ENCODE assay signal across 20 cellular contexts in genomic region chr6:142803027-142803426, GRCh38.
DNase-seq lines count a peak whose midpoint lies in the region; ATAC-seq and TF ChIP-seq lines count a peak whose summit lies in the region.
"Had no signal": no experiment of that assay in that cellular context is flagged by ENCODE, and none has a peak within 500 bp of the region (broad histone marks: within the 10 kb centered on the region; RNA-seq: fewer than 3 reads in every experiment).

No MANE protein-coding gene starts in this region.

- H3K4me2 ChIP-seq in mammary epithelial cell (ENCODE audit: insufficient read depth, low read depth, low read length) (no peak overlapping the region), mesenchymal stem cell (ENCODE audit: low read length, poor library complexity, severe bottlenecking) (no peak overlapping the region)
- H3K4me2 ChIP-seq: BLaER1 treated with 17β-estradiol and CSF1 and Interleukin-3, amounts not matched to agents 10 nM and 100 nM had no signal

- H2BK5ac ChIP-seq in mesenchymal stem cell (ENCODE audit: low read depth, low read length, poor library complexity, severe bottlenecking), result no peak overlapping the region

- dilution Hi-C loops in mammary epithelial cell (cut with HindIII; ENCODE audit: low sequenced_read_pairs), result no loop called here

- H4K8ac ChIP-seq in mesenchymal stem cell (ENCODE audit: low read length), result no peak overlapping the region

- CTCF ChIA-PET in mammary epithelial cell (lab: Charles Lee; ENCODE audit: low non-redundant PET), result no interaction called here

- H3K9me3 ChIP-seq in mammary epithelial cell (replicated peaks; ENCODE audit: insufficient read depth, low read length) (no peaks in the 10 kb centered on the region), mesenchymal stem cell (ENCODE audit: control insufficient read depth, low read length) (no peaks in the 10 kb centered on the region), body of pancreas (no peaks in the 10 kb centered on the region), ovary (no peaks in the 10 kb centered on the region)
- H3K9me3 ChIP-seq: BLaER1 treated with 17β-estradiol and CSF1 and Interleukin-3, amounts not matched to agents 10 nM and 100 nM; transverse colon had no signal

- DNase-seq in SIG-M5 treated with dmso at 0.1 percent for 504 hours (lab: John Stamatoyannopoulos, UW; ENCODE audit: unreplicated experiment) (peak; percentile 12), SIG-M5 (lab: John Stamatoyannopoulos, UW) (no peak), HL-60 (ENCODE audit: low read depth in 1 of 2, low spot score in 1 of 2) (peak in 1 of 2 experiments; percentile 16), mammary epithelial cell (no peak), mesenchymal stem cell (no peak), caudate nucleus (lab: John Stamatoyannopoulos, UW) (no peak), body of pancreas (no peak), ovary (no peak)
- DNase-seq: 8988T; activated T-cell treated with anti-CD3 and anti-CD28 coated beads, Interleukin-2, amount 50 U/mL, for 4 hours; anterior cingulate cortex; cortex of kidney; islet precursor cell; NCI-H2029 treated with DMSO at 0.1 percent for 48 hours; NCI-H510A treated with DMSO at 0.1 percent for 48 hours; OCI-M1; stimulated activated CD4-positive, alpha-beta T cell treated with anti-CD3 and anti-CD28 coated beads, Interleukin-12 subunit alpha, Interleukin-12 subunit beta, amount 100 ng/mL, for 4 hours; transverse colon had no signal

- H3K27ac ChIP-seq in HL-60 (replicated peaks) (peak overlapping the region; percentile 11; the same call in 1 of the 2 replicates), mammary epithelial cell (ENCODE audit: insufficient read depth, low read depth, low read length) (peak overlapping the region; percentile 78), mesenchymal stem cell (ENCODE audit: low read length, poor library complexity, severe bottlenecking) (no peak overlapping the region), caudate nucleus (ENCODE audit: low read depth, low read length) (no peak overlapping the region), body of pancreas (no peak overlapping the region), ovary (no peak overlapping the region)
- H3K27ac ChIP-seq: BLaER1 treated with 17β-estradiol and CSF1 and Interleukin-3, amounts not matched to agents 10 nM and 100 nM; transverse colon had no signal

- H2AK5ac ChIP-seq in mesenchymal stem cell (ENCODE audit: low read length, severe bottlenecking), result no peak overlapping the region

- peaks cover 14% of the 10 kb centered on the region for H3K79me1 ChIP-seq in mesenchymal stem cell (replicated peaks; ENCODE audit: low read length, poor library complexity, severe bottlenecking)

- H3K9ac ChIP-seq in mammary epithelial cell (ENCODE audit: insufficient read depth, low read length), result no peak overlapping the region
- H3K9ac ChIP-seq in mesenchymal stem cell (ENCODE audit: low read length), result peak overlapping the region; percentile 66
- H3K9ac ChIP-seq: BLaER1 treated with 17β-estradiol and CSF1 and Interleukin-3, amounts not matched to agents 10 nM and 100 nM had no signal

- no peak overlapping the region for H3K14ac ChIP-seq in mesenchymal stem cell (ENCODE audit: low read length in 2 of 2)

- no peak for TF ChIP-seq POLR2A in body of pancreas (IDR thresholded peaks at IDR 0.05)
- TF ChIP-seq POLR2A in ovary (IDR thresholded peaks at IDR 0.05), result no peak

- in situ Hi-C loops in mammary epithelial cell (cut with MboI; ENCODE audit: low sequenced_read_pairs in 2 of 2), result no loop called here

- no peak for TF ChIP-seq EP300 in ovary (IDR thresholded peaks at IDR 0.05)

- H2BK120ac ChIP-seq in mesenchymal stem cell (ENCODE audit: low read depth, low read length), result no peak overlapping the region

- H3K36me3 ChIP-seq in mammary epithelial cell (ENCODE audit: insufficient read depth, low read length), result no peaks in the 10 kb centered on the region
- peaks cover 0 to 6% of the 10 kb centered on the region in 2 experiments for H3K36me3 ChIP-seq in mesenchymal stem cell (ENCODE audit: control insufficient read depth in 1 of 2, insufficient read depth in 2 of 2, low read depth in 1 of 2, low read length in 2 of 2)
- no peaks in the 10 kb centered on the region for H3K36me3 ChIP-seq in body of pancreas (replicated peaks in 1 of 2; ENCODE audit: insufficient read depth in 1 of 2, low read depth in 2 of 2)
- H3K36me3 ChIP-seq in ovary, result no peaks in the 10 kb centered on the region
- H3K36me3 ChIP-seq: transverse colon had no signal

- no TSS peak for BruUV-seq in mammary epithelial cell (replicated peaks; lab: Mats Ljungman, UMichigan)

- H4K91ac ChIP-seq in mesenchymal stem cell (ENCODE audit: low read length), result no peak overlapping the region

- no peak for TF ChIP-seq CTCF in HL-60 (IDR thresholded peaks at IDR 0.05; ENCODE audit: insufficient read depth, low read length)
- no peak for TF ChIP-seq CTCF in mammary epithelial cell (conservative IDR thresholded peaks at IDR 0.05 in 1 of 2, IDR thresholded peaks at IDR 0.05 in 1 of 2; ENCODE audit: extremely low read depth in 1 of 2, insufficient read depth in 1 of 2, low read depth in 1 of 2, low read length in 2 of 2)
- TF ChIP-seq CTCF in body of pancreas (IDR thresholded peaks at IDR 0.05), result no peak
- no peak for TF ChIP-seq CTCF in ovary (IDR thresholded peaks at IDR 0.05)

- H3K79me2 ChIP-seq in mammary epithelial cell (ENCODE audit: insufficient read depth, low read length), result peaks cover 39% of the 10 kb centered on the region

- H4K20me1 ChIP-seq in mammary epithelial cell (ENCODE audit: insufficient read depth, low read length), result no peaks in the 10 kb centered on the region

- H2AFZ ChIP-seq in mammary epithelial cell (ENCODE audit: low read depth, low read length), result no peak overlapping the region
- H2AFZ ChIP-seq in mesenchymal stem cell (ENCODE audit: low read depth, low read length), result no peak overlapping the region

- H2BK15ac ChIP-seq in mesenchymal stem cell (ENCODE audit: low read depth, poor library complexity, severe bottlenecking), result no peak overlapping the region

- intact Hi-C loops in mammary epithelial cell (cut with micrococcal nuclease), result loop anchor here (2.0 kb wide), 1 partner anchor 30 kb away; no protein-coding TSS in a partner anchor
- intact Hi-C loops in body of pancreas (cut with DNase I), result no loop called here
- intact Hi-C loops in ovary (cut with DNase I), result no loop called here

- no peak for ATAC-seq in body of pancreas
- ATAC-seq: K562 had no signal

- H3K4me3 ChIP-seq in HL-60 (replicated peaks; ENCODE audit: insufficient read depth, low read length) (no peak overlapping the region), mammary epithelial cell (replicated peaks in 1 of 3; ENCODE audit: insufficient read depth in 1 of 3, low read depth in 2 of 3, low read length in 3 of 3) (no peak overlapping the region), mesenchymal stem cell (ENCODE audit: insufficient read depth in 1 of 2, low read depth in 1 of 2, low read length in 2 of 2) (no peak overlapping the region), body of pancreas (no peak overlapping the region), ovary (no peak overlapping the region)
- H3K4me3 ChIP-seq: BLaER1 treated with 17β-estradiol and CSF1 and Interleukin-3, amounts not matched to agents 10 nM and 100 nM; K562; transverse colon had no signal

- no peak overlapping the region for H3K23ac ChIP-seq in mesenchymal stem cell (ENCODE audit: low read length in 2 of 2)

- H3K4me1 ChIP-seq in mammary epithelial cell (ENCODE audit: insufficient read depth, low read length) (peaks cover 9% of the 10 kb centered on the region), mesenchymal stem cell (ENCODE audit: control insufficient read depth, insufficient read depth, low read depth, low read length) (no peaks in the 10 kb centered on the region), body of pancreas (no peaks in the 10 kb centered on the region), ovary (ENCODE audit: insufficient read depth) (peaks cover 4% of the 10 kb centered on the region)
- H3K4me1 ChIP-seq: BLaER1 treated with 17β-estradiol and CSF1 and Interleukin-3, amounts not matched to agents 10 nM and 100 nM; transverse colon had no signal

- no peaks in the 10 kb centered on the region for H3K27me3 ChIP-seq in HL-60 (ENCODE audit: insufficient read depth, poor library complexity, severe bottlenecking)
- H3K27me3 ChIP-seq in mammary epithelial cell (ENCODE audit: insufficient read depth, low read length), result no peaks in the 10 kb centered on the region
- no peaks in the 10 kb centered on the region for H3K27me3 ChIP-seq in mesenchymal stem cell (ENCODE audit: control insufficient read depth in 1 of 2, insufficient read depth in 1 of 2, low read length in 2 of 2)
- no peaks in the 10 kb centered on the region for H3K27me3 ChIP-seq in body of pancreas
- no peaks in the 10 kb centered on the region for H3K27me3 ChIP-seq in ovary
- H3K27me3 ChIP-seq: BLaER1 treated with 17β-estradiol and CSF1 and Interleukin-3, amounts not matched to agents 10 nM and 100 nM; transverse colon had no signal

- H3K18ac ChIP-seq in mesenchymal stem cell (ENCODE audit: low read depth in 1 of 2, low read length in 2 of 2), result no peak overlapping the region

- no peak overlapping the region for H3K4ac ChIP-seq in mesenchymal stem cell (ENCODE audit: low read depth in 1 of 2, low read length in 2 of 2)

- no peak overlapping the region for H2BK12ac ChIP-seq in mesenchymal stem cell (ENCODE audit: low read length in 2 of 2)

Comparison
In these comparisons a context has a peak if more than half of its experiments do, and no peak if none do; other contexts are left out.
1. H3K27ac ChIP-seq: peak in HL-60 (single experiment) and mammary epithelial cell (single experiment); none in mesenchymal stem cell (single experiment), caudate nucleus (single experiment), body of pancreas (0 of 4) and ovary (0 of 2).